20 cellular contexts compared by ENCODE assay signal in genomic region chr5:10329421-10329807, GRCh38. TPM values are rescaled to one million over a fixed set of nuclear protein-coding genes. Genes with fewer than 3 reads are reported as not detected.
DNase-seq lines count a peak whose midpoint lies in the region; ATAC-seq and TF ChIP-seq lines count a peak whose summit lies in the region.
"Had no signal": no experiment of that assay in that cellular context is flagged by ENCODE, and none has a peak within 500 bp of the region (broad histone marks: within the 10 kb centered on the region; RNA-seq: fewer than 3 reads in every experiment).

No MANE protein-coding gene starts in this region.

- no peaks in the 10 kb centered on the region for H3K27me3 ChIP-seq in AG04450 (ENCODE audit: control insufficient read depth, insufficient read depth, low read length)
- no peaks in the 10 kb centered on the region for H3K27me3 ChIP-seq in skeletal muscle satellite cell (ENCODE audit: control insufficient read depth, insufficient read depth, low read length)
- peaks cover 0 to 22% (median 0%) of the 10 kb centered on the region in 4 donors for H3K27me3 ChIP-seq in esophagus squamous epithelium
- H3K27me3 ChIP-seq: body of pancreas had no signal

- TF ChIP-seq CTCF in AG04450 (IDR thresholded peaks at IDR 0.05; ENCODE audit: low read depth, low read length) = no peak
- TF ChIP-seq CTCF in esophagus squamous epithelium (IDR thresholded peaks at IDR 0.05) = no peak

- CTCF ChIA-PET in AG04450 (lab: Charles Lee) = interaction anchor here (1.1 to 3.3 kb wide), 4 partner anchors 25 to 95 kb away, joined by 3 to 14 read pairs (median 6); no protein-coding TSS in a partner anchor

- ATAC-seq in SK-N-SH treated with all-trans-retinoic acid at 6 μM for 48 hours = peak; percentile 44
- no peak for ATAC-seq in left lobe of liver
- no peak for ATAC-seq in GM18517 (IDR thresholded peaks at IDR 0.05; ENCODE audit: unreplicated experiment)
- ATAC-seq: activated CD4-positive, alpha-beta T cell treated with anti-CD3 and anti-CD28 coated beads for 36 hours; stimulated activated naive CD8-positive, alpha-beta T cell treated with anti-CD3 and anti-CD28 coated beads, Interleukin-15, amount 100 ng/mL, for 72 hours had no signal

- H3K9me3 ChIP-seq in AG04450 (ENCODE audit: control insufficient read depth, insufficient read depth, low read length) (no peaks in the 10 kb centered on the region; the same call in 1 of the 2 replicates), skeletal muscle satellite cell (replicated peaks; ENCODE audit: low read length) (no peaks in the 10 kb centered on the region), esophagus squamous epithelium (no peaks in the 10 kb centered on the region)
- H3K9me3 ChIP-seq: body of pancreas had no signal

- POLR2A ChIA-PET in AG04450 (lab: Yijun Ruan, JAX) = interaction anchor here (0.8 to 2.7 kb wide), 4 partner anchors 24 to 79 kb away, joined by 3 to 24 read pairs (median 4); partner anchors contain the start of genes ATPSCKMT, CCT5 and MARCHF6

- no peaks in the 10 kb centered on the region for H3K36me3 ChIP-seq in skeletal muscle satellite cell (ENCODE audit: insufficient read depth, low read length)
- no peaks in the 10 kb centered on the region for H3K36me3 ChIP-seq in esophagus squamous epithelium

- H3K4me3 ChIP-seq in AG04450 (ENCODE audit: low read depth, low read length) (no peak overlapping the region), skeletal muscle satellite cell (ENCODE audit: low read length) (no peak overlapping the region), esophagus squamous epithelium (no peak overlapping the region)
- H3K4me3 ChIP-seq: body of pancreas, smooth muscle cell had no signal

- no peak overlapping the region for H3K9ac ChIP-seq in skeletal muscle satellite cell (ENCODE audit: low read depth, low read length)

- WGBS in esophagus squamous epithelium, 2 donors = 49 to 60% methylated on average over 3 of the region's 3 CpGs

- DNase-seq in AG04450 (ENCODE audit: low read depth, low spot score) (no peak), left lobe of liver (ENCODE audit: low spot score) (peak; percentile 16), esophagus squamous epithelium (lab: John Stamatoyannopoulos, UW) (no peak), kidney glomerular epithelial cell (lab: John Stamatoyannopoulos, UW) (no peak)
- DNase-seq in activated effector memory CD4-positive, alpha-beta T cell treated with Interleukin-2 at 50 U/mL for 16 hours = no peak
- DNase-seq: activated CD4-positive, alpha-beta T cell treated with anti-CD3 and anti-CD28 coated beads for 36 hours; NCI-H146; NCI-H2171 treated with DMSO at 0.1 percent for 48 hours; NCI-H526 treated with DMSO at 0.1 percent for 48 hours; nephron progenitor cell; SHP77; stimulated activated CD4-positive, alpha-beta T cell treated with anti-CD3 and anti-CD28 coated beads, Interleukin-2, amount 100 ng/mL, for 48 hours; stimulated activated naive CD8-positive, alpha-beta T cell treated with anti-CD3 and anti-CD28 coated beads, Interleukin-15, amount 100 ng/mL, for 72 hours; T-helper 1 cell had no signal

- peak overlapping the region; percentile 42 for H3K27ac ChIP-seq in AG04450 (ENCODE audit: low read depth, low read length)
- peak overlapping the region in 2 of 4 donors; percentile 62 to 68 for H3K27ac ChIP-seq in esophagus squamous epithelium

- H3K4me1 ChIP-seq in skeletal muscle satellite cell (ENCODE audit: control insufficient read depth, insufficient read depth, low read length) = peaks cover 38% of the 10 kb centered on the region
- peaks cover 7 to 54% (median 22%) of the 10 kb centered on the region in 3 donors for H3K4me1 ChIP-seq in esophagus squamous epithelium

- TF ChIP-seq POLR2A in esophagus squamous epithelium (IDR thresholded peaks at IDR 0.05) = no peak

- H3K4me2 ChIP-seq in skeletal muscle satellite cell (ENCODE audit: low read length) = peak overlapping the region; percentile 20
- H3K4me2 ChIP-seq: smooth muscle cell had no signal

- intact Hi-C loops in esophagus squamous epithelium (cut with DNase I) = no loop called here

TF ChIP-seq in SK-N-SH treated with all-trans-retinoic acid at 6 μM for 48 hours, 23 proteins besides CTCF, POLR2A, EP300 and RAD21:
- TF ChIP-seq TCF4 (CRISPR knock-in tag; IDR thresholded peaks at IDR 0.05; ENCODE audit: borderline replicate concordance) = no peak
- TF ChIP-seq ZNF70 (CRISPR knock-in tag; IDR thresholded peaks at IDR 0.05) = no peak
- no peak for TF ChIP-seq ESRRG (CRISPR knock-in tag; IDR thresholded peaks at IDR 0.05)
- TF ChIP-seq SNAI2 (CRISPR knock-in tag; IDR thresholded peaks at IDR 0.05) = no peak
- no peak for TF ChIP-seq ZC3H10 (CRISPR knock-in tag; IDR thresholded peaks at IDR 0.05)
- no peak for TF ChIP-seq PATZ1 (CRISPR knock-in tag; IDR thresholded peaks at IDR 0.05; ENCODE audit: borderline replicate concordance)
- TF ChIP-seq ZNF8 (CRISPR knock-in tag; IDR thresholded peaks at IDR 0.05) = no peak
- TF ChIP-seq ZFP30 (CRISPR knock-in tag; IDR thresholded peaks at IDR 0.05) = no peak
- TF ChIP-seq PPARA (CRISPR knock-in tag; IDR thresholded peaks at IDR 0.05; ENCODE audit: borderline replicate concordance) = no peak
- no peak for TF ChIP-seq OSR1 (CRISPR knock-in tag; IDR thresholded peaks at IDR 0.05)
- TF ChIP-seq ISL1 (CRISPR knock-in tag; IDR thresholded peaks at IDR 0.05) = no peak
- TF ChIP-seq ZFP3 (CRISPR knock-in tag; IDR thresholded peaks at IDR 0.05) = no peak
- no peak for TF ChIP-seq POU6F1 (CRISPR knock-in tag; IDR thresholded peaks at IDR 0.05; ENCODE audit: borderline replicate concordance, low read depth)
- no peak for TF ChIP-seq ARNTL (CRISPR knock-in tag; IDR thresholded peaks at IDR 0.05; ENCODE audit: borderline replicate concordance, low read depth)

RNA-seq across cellular contexts. Expression of gene CMBL, which starts 21.7 kb away (rescaled TPM):
- polyA plus RNA-seq in AG04450 (2011; rRNA removed) = 37.2 and 43.0 TPM in 2 replicates
- 41.7 and 49.0 TPM in 2 replicates for polyA minus RNA-seq in AG04450 (2011; rRNA and poly(A)+ RNA removed)
- total RNA-seq in left lobe of liver = 116 TPM
- 4.2 and 6.8 TPM in 2 replicates for total RNA-seq in skeletal muscle satellite cell (2012; rRNA removed)
- total RNA-seq in esophagus squamous epithelium = 1 to 10 TPM; 1.1 to 2.1 (median 1.8) TPM
- polyA plus RNA-seq: IgD-negative memory B cell had no signal

RNA-seq across cellular contexts. Expression of gene MARCHF6, which starts 24.1 kb away (rescaled TPM):
- polyA plus RNA-seq in AG04450 (2011; rRNA removed) = 102 and 136 TPM in 2 replicates
- 301 and 401 TPM in 2 replicates for polyA minus RNA-seq in AG04450 (2011; rRNA and poly(A)+ RNA removed)
- total RNA-seq in left lobe of liver = 67.4 TPM
- total RNA-seq in skeletal muscle satellite cell (2012; rRNA removed) = 26.9 and 36.0 TPM in 2 replicates
- total RNA-seq in esophagus squamous epithelium = 10 to 100 TPM; 27.6 to 67.1 (median 37.0) TPM

Comparison
In these comparisons a context has a peak if more than half of its experiments do, and no peak if none do; other contexts are left out.
1. RNA of gene CMBL, which starts 21.7 kb away (total RNA-seq): 116 TPM in left lobe of liver (single experiment); 1.1 to 2.1 TPM in esophagus squamous epithelium; every median in the first group is over 10 times any median in the second.